Comparison of ENCODE assay signal across 37 cellular contexts in genomic region chr22:35018995-35019394, GRCh38. TPM values are rescaled to one million over a fixed set of nuclear protein-coding genes. Genes with fewer than 3 reads are reported as not detected.
"Had no signal": no experiment of that assay in that cellular context is flagged by ENCODE, and none has a peak within 500 bp of the region (broad histone marks: within the 10 kb centered on the region; RNA-seq: fewer than 3 reads in every experiment).

No MANE protein-coding gene starts in this region.

- H3K27me3 ChIP-seq: body of pancreas, brain microvascular endothelial cell had no signal

- DNase-seq: activated B cell treated with CpG ODN at 0.5 μM for 24 hours; activated CD4-positive, alpha-beta memory T cell treated with anti-CD3 and anti-CD28 coated beads for 36 hours; activated CD4-positive, alpha-beta T cell treated with anti-CD3 and anti-CD28 coated beads for 4 hours; activated CD4-positive, alpha-beta T cell treated with anti-CD3 and anti-CD28 coated beads, Interleukin-2, amount 10 ng/mL, durations not matched to agents 24 days and 14 days; activated CD4-positive, alpha-beta T cell treated with anti-CD3 and anti-CD28 coated beads, Interleukin-2, amount 50 U/mL, for 1 hour; activated CD4-positive, alpha-beta T cell treated with anti-CD3 and anti-CD28 coated beads, Interleukin-2, amount 50 U/mL, for 4 hours; activated CD4-positive, CD25-positive, alpha-beta regulatory T cell treated with anti-CD3 and anti-CD28 coated beads, Interleukin-2, amount 50 U/mL, for 72 hours; activated CD8-positive, alpha-beta memory T cell treated with anti-CD3 and anti-CD28 coated beads, Interleukin-2, amount 50 U/mL, for 4 hours; activated CD8-positive, alpha-beta T cell treated with anti-CD3 and anti-CD28 coated beads for 36 hours; activated effector memory CD4-positive, alpha-beta T cell treated with anti-CD3 and anti-CD28 coated beads, Interleukin-2, amount 50 U/mL, for 16 hours; activated gamma-delta T cell treated with Interleukin-2 at 50 U/mL for 16 hours; activated naive CD4-positive, alpha-beta T cell; activated naive CD4-positive, alpha-beta T cell treated with anti-CD3 and anti-CD28 coated beads for 36 hours; activated naive CD4-positive, alpha-beta T cell treated with anti-CD3 and anti-CD28 coated beads, Interleukin-2, amount 50 U/mL, for 16 hours; activated naive CD8-positive, alpha-beta T cell treated with anti-CD3 and anti-CD28 coated beads for 36 hours; activated T-cell treated with anti-CD3 and anti-CD28 coated beads for 4 hours; activated T-cell treated with anti-CD3 and anti-CD28 coated beads, Interleukin-2, amount 50 U/mL, for 1 hour; activated T-cell treated with anti-CD3 and anti-CD28 coated beads, Interleukin-2, amount 50 U/mL, for 4 hours; activated T-cell treated with anti-CD3 and anti-CD28 coated beads, Interleukin-2, amount 50 U/mL, for 72 hours; adrenal gland; amniotic stem cell; aorta; body of pancreas; brain microvascular endothelial cell; central memory CD4-positive, alpha-beta T cell; T-helper 2 cell; T-helper 9 cell had no signal

- ATAC-seq: activated CD8-positive, alpha-beta T cell treated with anti-CD3 and anti-CD28 coated beads for 36 hours; activated naive CD4-positive, alpha-beta T cell treated with anti-CD3 and anti-CD28 coated beads, Interleukin-2, amount 50 U/mL, for 72 hours; activated T-cell treated with anti-CD3 and anti-CD28 coated beads, Interleukin-2, amount 50 U/mL, for 4 hours; activated T-cell treated with anti-CD3 and anti-CD28 coated beads, Interleukin-2, amount 50 U/mL, for 72 hours; activated T-helper 17 cell treated with anti-CD3 and anti-CD28 coated beads, Interleukin-2, amount 50 U/mL, for 72 hours; body of pancreas had no signal

- H3K9me3 ChIP-seq: adrenal gland, body of pancreas, breast epithelium had no signal

- H3K4me3 ChIP-seq: adrenal gland, body of pancreas, breast epithelium had no signal

- H3K27ac ChIP-seq: adrenal gland, body of pancreas, brain microvascular endothelial cell, breast epithelium, VCaP had no signal

- FAIRE-seq: astrocyte, TTC549 had no signal

- H3K4me1 ChIP-seq: adrenal gland, body of pancreas, breast epithelium had no signal

- H3K36me3 ChIP-seq: adrenal gland, brain microvascular endothelial cell, breast epithelium had no signal

RNA-seq across cellular contexts. Expression of gene ISX, which starts 47.0 kb away (rescaled TPM):
- total RNA-seq: activated B cell treated with CpG ODN at 0.5 μM for 24 hours; activated CD4-positive, alpha-beta memory T cell treated with anti-CD3 and anti-CD28 coated beads for 36 hours; activated CD4-positive, alpha-beta T cell treated with anti-CD3 and anti-CD28 coated beads, Interleukin-2, amount 10 ng/mL, durations not matched to agents 24 days and 14 days; activated CD8-positive, alpha-beta memory T cell treated with anti-CD3 and anti-CD28 coated beads for 36 hours; activated CD8-positive, alpha-beta T cell treated with anti-CD3 and anti-CD28 coated beads for 36 hours; activated naive CD4-positive, alpha-beta T cell treated with anti-CD3 and anti-CD28 coated beads for 36 hours; activated naive CD4-positive, alpha-beta T cell treated with anti-CD3 and anti-CD28 coated beads, Interleukin-2, amount 50 U/mL, for 72 hours; activated naive CD8-positive, alpha-beta T cell treated with anti-CD3 and anti-CD28 coated beads for 36 hours; activated T-cell treated with anti-CD3 and anti-CD28 coated beads, Interleukin-2, amount 50 U/mL, for 4 hours; activated T-cell treated with anti-CD3 and anti-CD28 coated beads, Interleukin-2, amount 50 U/mL, for 72 hours; activated T-helper 1 cell treated with anti-CD3 and anti-CD28 coated beads, Interleukin-12 subunit alpha, Interleukin-12 subunit beta, Interleukin-2, Interleukin-4 antibody, amounts not matched to agents 30 ng/mL and 10 ng/mL and 1 ng/mL, durations not matched to agents 14 hours and 24 hours and 36 hours; activated T-helper 17 cell treated with anti-CD3 and anti-CD28 coated beads, Interleukin-2, amount 50 U/mL, for 72 hours; aorta; astrocyte; cardiac septum; cerebellum had no signal
- polyA plus RNA-seq: adrenal gland had no signal
